In the genomic region with DNA sequence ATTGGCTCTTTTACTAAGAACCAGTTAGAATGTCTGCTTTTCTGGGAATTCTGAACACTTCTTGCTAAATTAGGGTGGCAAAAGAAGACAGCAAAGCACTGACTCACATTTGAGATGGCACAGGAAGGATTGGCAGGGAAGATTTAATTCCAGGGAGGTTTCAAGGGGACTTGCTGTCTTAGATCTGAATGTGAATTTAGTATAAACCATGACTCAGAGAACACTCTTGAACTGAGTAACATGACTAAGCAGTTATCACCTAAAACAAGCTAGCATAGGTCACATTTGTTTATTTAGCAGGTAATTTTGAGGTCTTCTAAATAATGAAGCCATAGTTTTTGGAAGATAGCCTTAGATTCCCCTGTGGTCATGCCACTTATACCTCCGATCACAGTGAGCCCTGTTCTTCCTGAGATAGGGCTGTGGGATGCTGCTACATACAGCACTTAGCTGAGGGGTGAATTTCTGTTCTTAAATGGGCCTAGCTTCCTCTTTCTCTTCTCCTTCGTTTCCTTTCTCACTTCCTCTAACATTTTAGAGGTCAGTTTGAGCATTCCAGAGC, we compare ENCODE assay signal across 10 cellular contexts.
DNase-seq lines count a peak whose midpoint lies in the region; ATAC-seq, FAIRE-seq and TF ChIP-seq lines count a peak whose summit lies in the region.
"Had no signal": no experiment of that assay in that cellular context is flagged by ENCODE, and none has a peak within 500 bp of the region (broad histone marks: within the 10 kb centered on the region; RNA-seq: fewer than 3 reads in every experiment).

No MANE protein-coding gene starts in this region.

- no peaks in the 10 kb centered on the region for H3K4me1 ChIP-seq in mesenchymal stem cell (ENCODE audit: control insufficient read depth, insufficient read depth, low read depth, low read length)
- no peaks in the 10 kb centered on the region for H3K4me1 ChIP-seq in prostate gland (replicated peaks)
- H3K4me1 ChIP-seq in small intestine (ENCODE audit: control insufficient read depth in 2 of 2, insufficient read depth in 1 of 2, low read depth in 1 of 2, low read length in 1 of 2), result no peaks in the 10 kb centered on the region

- H3K18ac ChIP-seq in mesenchymal stem cell (ENCODE audit: low read depth in 1 of 2, low read length in 2 of 2), result no peak overlapping the region

- H3K9me3 ChIP-seq in mesenchymal stem cell (ENCODE audit: control insufficient read depth, low read length), result no peaks in the 10 kb centered on the region
- H3K9me3 ChIP-seq in prostate gland, result no peaks in the 10 kb centered on the region
- no peaks in the 10 kb centered on the region for H3K9me3 ChIP-seq in small intestine (ENCODE audit: control insufficient read depth, low read depth)
- H3K9me3 ChIP-seq: lower lobe of right lung had no signal

- H3K27me3 ChIP-seq in mesenchymal stem cell (ENCODE audit: control insufficient read depth in 1 of 2, insufficient read depth in 1 of 2, low read length in 2 of 2), result no peaks in the 10 kb centered on the region
- H3K27me3 ChIP-seq in prostate gland (replicated peaks; ENCODE audit: insufficient read depth), result no peaks in the 10 kb centered on the region
- no peaks in the 10 kb centered on the region for H3K27me3 ChIP-seq in small intestine (ENCODE audit: control insufficient read depth in 2 of 2, insufficient read depth in 2 of 2, low read length in 2 of 2)

- peak overlapping the region in 1 of 2 experiments; percentile 12 for H2BK12ac ChIP-seq in mesenchymal stem cell (ENCODE audit: low read length in 2 of 2)

- no CpG with 5 or more reads among the region's 2 CpGs for WGBS in mesenchymal stem cell
- 79% methylated on average over 2 of the region's 2 CpGs for WGBS in prostate gland
- 49 to 68% (median 58%) methylated on average over 2 of the region's 2 CpGs for WGBS in small intestine, 3 donors

- H3K9ac ChIP-seq in mesenchymal stem cell (ENCODE audit: low read length), result peak overlapping the region; percentile 44

- ATAC-seq in HG03520 (IDR thresholded peaks at IDR 0.05; ENCODE audit: unreplicated experiment) (peak; percentile 63), HG03095 (IDR thresholded peaks at IDR 0.05; ENCODE audit: unreplicated experiment) (no peak)

- H3K27ac ChIP-seq in mesenchymal stem cell (ENCODE audit: low read length, poor library complexity, severe bottlenecking) (peak overlapping the region; percentile 36), prostate gland (no peak overlapping the region), small intestine (ENCODE audit: low read depth in 1 of 2, low read length in 1 of 2) (no peak overlapping the region)
- H3K27ac ChIP-seq: lower lobe of right lung had no signal

- no peak overlapping the region for H2BK5ac ChIP-seq in mesenchymal stem cell (ENCODE audit: low read depth, low read length, poor library complexity, severe bottlenecking)

- no peak overlapping the region for H2BK120ac ChIP-seq in mesenchymal stem cell (ENCODE audit: low read depth, low read length)

- no peak overlapping the region for H3K23ac ChIP-seq in mesenchymal stem cell (ENCODE audit: low read length in 2 of 2)

- no peak for TF ChIP-seq CTCF in prostate gland (IDR thresholded peaks at IDR 0.05)

- peak; percentile 77 for DNase-seq in EH (ENCODE audit: low read depth)
- DNase-seq in astrocyte of the hippocampus (ENCODE audit: low read depth, low spot score), result peak; percentile 48
- DNase-seq in mesenchymal stem cell, result peak; percentile 52
- no peak for DNase-seq in prostate gland (ENCODE audit: low spot score)
- no peak for DNase-seq in small intestine
- DNase-seq in T-helper 2 cell, result no peak
- DNase-seq: lower lobe of right lung had no signal

- no peak overlapping the region for H2AFZ ChIP-seq in mesenchymal stem cell (ENCODE audit: low read depth, low read length)

- H3K4me2 ChIP-seq in mesenchymal stem cell (ENCODE audit: low read length, poor library complexity, severe bottlenecking), result no peak overlapping the region

- intact Hi-C loops in prostate gland (cut with DNase I), result no loop called here

- FAIRE-seq in small intestine (lab: Jason Lieb, UNC), result no peak
- FAIRE-seq: GM18507 had no signal

- H4K91ac ChIP-seq in mesenchymal stem cell (ENCODE audit: low read length), result no peak overlapping the region

- H3K36me3 ChIP-seq in mesenchymal stem cell (ENCODE audit: control insufficient read depth in 1 of 2, insufficient read depth in 2 of 2, low read depth in 1 of 2, low read length in 2 of 2), result no peaks in the 10 kb centered on the region
- no peaks in the 10 kb centered on the region for H3K36me3 ChIP-seq in prostate gland
- no peaks in the 10 kb centered on the region for H3K36me3 ChIP-seq in small intestine (ENCODE audit: control insufficient read depth in 2 of 2, insufficient read depth in 2 of 2, low read length in 2 of 2)
- H3K36me3 ChIP-seq: lower lobe of right lung had no signal

- no peak overlapping the region for H2BK15ac ChIP-seq in mesenchymal stem cell (ENCODE audit: low read depth, poor library complexity, severe bottlenecking)

- H3K4me3 ChIP-seq in mesenchymal stem cell (ENCODE audit: insufficient read depth in 1 of 2, low read depth in 1 of 2, low read length in 2 of 2) (no peak overlapping the region), prostate gland (no peak overlapping the region), small intestine (ENCODE audit: low read depth in 1 of 2, low read length in 2 of 2) (no peak overlapping the region)
- H3K4me3 ChIP-seq: lower lobe of right lung had no signal

- no peak for TF ChIP-seq POLR2A in prostate gland (IDR thresholded peaks at IDR 0.05)

- no peaks in the 10 kb centered on the region for H3K79me1 ChIP-seq in mesenchymal stem cell (replicated peaks; ENCODE audit: low read length, poor library complexity, severe bottlenecking)

- no peak overlapping the region for H3K4ac ChIP-seq in mesenchymal stem cell (ENCODE audit: low read depth in 1 of 2, low read length in 2 of 2)

- H3K14ac ChIP-seq in mesenchymal stem cell (ENCODE audit: low read length in 2 of 2), result no peak overlapping the region

- H2AK5ac ChIP-seq in mesenchymal stem cell (ENCODE audit: low read length, severe bottlenecking), result no peak overlapping the region

- no peak overlapping the region for H4K8ac ChIP-seq in mesenchymal stem cell (ENCODE audit: low read length)

Comparison
In these comparisons a context has a peak if more than half of its experiments do, and no peak if none do; other contexts are left out.
1. DNase-seq: peak in EH (single experiment), astrocyte of the hippocampus (single experiment) and mesenchymal stem cell (single experiment); none in prostate gland (single experiment), small intestine (single experiment) and T-helper 2 cell (0 of 5).